26 cellular contexts compared by ENCODE assay signal in the genomic region with DNA sequence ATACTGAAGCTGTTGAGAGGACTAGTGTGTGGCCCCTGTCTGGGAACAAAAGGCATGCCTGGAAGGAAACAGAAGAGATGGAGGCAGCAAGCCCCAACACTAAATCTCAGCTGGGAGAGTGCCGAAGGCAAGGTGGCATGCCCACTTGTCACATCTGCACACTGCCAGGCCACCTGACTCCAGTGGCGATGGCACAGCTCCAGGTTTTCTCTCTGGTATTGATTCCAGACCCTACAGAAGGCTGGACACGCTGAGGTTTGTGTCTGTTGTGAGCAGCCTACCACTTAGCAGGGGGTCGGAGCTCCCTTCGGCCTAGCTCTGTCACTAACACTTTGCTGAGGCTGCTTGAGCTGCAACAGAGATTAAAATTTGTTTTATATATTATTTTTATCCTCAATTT.
"Had no signal": no experiment of that assay in that cellular context is flagged by ENCODE, and none has a peak within 500 bp of the region (broad histone marks: within the 10 kb centered on the region; RNA-seq: fewer than 3 reads in every experiment).

No MANE protein-coding gene starts in this region.

- H3K36me3 Mint-ChIP-seq: natural killer cell; stimulated activated effector memory CD8-positive, alpha-beta T cell treated with anti-CD3 and anti-CD28 coated beads, Interleukin-12 subunit alpha, Interleukin-12 subunit beta, amount 100 ng/mL, for 72 hours; type B pancreatic cell had no signal

- H3K4me1 Mint-ChIP-seq: stimulated activated effector memory CD8-positive, alpha-beta T cell treated with anti-CD3 and anti-CD28 coated beads, Interleukin-12 subunit alpha, Interleukin-12 subunit beta, amount 100 ng/mL, for 72 hours had no signal

- H3K27me3 Mint-ChIP-seq: type B pancreatic cell had no signal

- H3K27ac Mint-ChIP-seq: natural killer cell; stimulated activated effector memory CD8-positive, alpha-beta T cell treated with anti-CD3 and anti-CD28 coated beads, Interleukin-12 subunit alpha, Interleukin-12 subunit beta, amount 100 ng/mL, for 72 hours; type B pancreatic cell had no signal

- FAIRE-seq: endothelial cell of umbilical vein, islet of Langerhans had no signal

- H3K4me3 Mint-ChIP-seq: natural killer cell; neural crest cell; stimulated activated effector memory CD8-positive, alpha-beta T cell treated with anti-CD3 and anti-CD28 coated beads, Interleukin-12 subunit alpha, Interleukin-12 subunit beta, amount 100 ng/mL, for 72 hours; type B pancreatic cell had no signal

- H3K4me1 ChIP-seq: esophagus squamous epithelium, heart right ventricle, lower lobe of right lung, prostate gland, sigmoid colon, testis, tibial artery had no signal

- DNase-seq: dermis blood vessel endothelial cell; effector memory CD4-positive, alpha-beta T cell; esophagus squamous epithelium; foreskin melanocyte; glutamatergic neuron; heart right ventricle; hippocampal formation; left colon; left ventricle myocardium superior; lower lobe of right lung; natural killer cell; sigmoid colon; stimulated activated CD4-positive, alpha-beta T cell treated with anti-CD3 and anti-CD28 coated beads, Interleukin-2, amount 100 ng/mL, for 24 hours; stimulated activated CD4-positive, alpha-beta T cell treated with anti-CD3 and anti-CD28 coated beads, Interleukin-4, amount 100 ng/mL, for 24 hours; stimulated activated naive CD8-positive, alpha-beta T cell treated with anti-CD3 and anti-CD28 coated beads, Interleukin-15, Interleukin-2, amounts not matched to agents 100 U/mL and 50 U/mL, for 24 hours; substantia nigra; testis; tibial artery had no signal

- H3K9me3 ChIP-seq: esophagus squamous epithelium, lower lobe of right lung, prostate gland, sigmoid colon, testis, tibial artery had no signal

- H3K4me3 ChIP-seq: coronary artery, esophagus squamous epithelium, heart right ventricle, lower lobe of right lung, prostate gland, sigmoid colon, testis, tibial artery had no signal

- H3K36me3 ChIP-seq: esophagus squamous epithelium, heart right ventricle, lower lobe of right lung, prostate gland, sigmoid colon, tibial artery had no signal

- H3K27ac ChIP-seq: coronary artery, esophagus squamous epithelium, heart right ventricle, lower lobe of right lung, prostate gland, sigmoid colon, testis, tibial artery had no signal

- H3K27me3 ChIP-seq: esophagus squamous epithelium, heart right ventricle, sigmoid colon, testis, tibial artery had no signal

- ATAC-seq: heart right ventricle; left colon; left ventricle myocardium superior; lower lobe of right lung; natural killer cell; right cardiac atrium; stimulated activated effector memory CD8-positive, alpha-beta T cell treated with anti-CD3 and anti-CD28 coated beads, Interleukin-12 subunit alpha, Interleukin-12 subunit beta, amount 100 ng/mL, for 72 hours; stimulated activated naive CD8-positive, alpha-beta T cell treated with anti-CD3 and anti-CD28 coated beads, Interleukin-15, Interleukin-2, amounts not matched to agents 100 U/mL and 50 U/mL, for 24 hours had no signal
